In genomic region chr3:114878119-114878839, GRCh38 we compare ENCODE assay signal across 12 cellular contexts.
DNase-seq lines count a peak whose midpoint lies in the region; ATAC-seq and TF ChIP-seq lines count a peak whose summit lies in the region.
"Had no signal": no experiment of that assay in that cellular context is flagged by ENCODE, and none has a peak within 500 bp of the region (broad histone marks: within the 10 kb centered on the region; RNA-seq: fewer than 3 reads in every experiment).

No MANE protein-coding gene starts in this region.

- peak; percentile 27 for DNase-seq in Caki2 (ENCODE audit: low read depth)
- DNase-seq in HS-27A (ENCODE audit: low read depth): peak; percentile 19
- peak; percentile 72 for DNase-seq in iris pigment epithelial cell (ENCODE audit: low read depth)
- DNase-seq in T-helper 2 cell: no peak
- no peak for DNase-seq in Calu3
- DNase-seq in cerebellar nuclear complex (lab: John Stamatoyannopoulos, UW): no peak
- DNase-seq: activated T-cell treated with anti-CD3 and anti-CD28 coated beads, Interleukin-2, amount 50 U/mL, for 24 hours; Caco-2; stimulated activated CD8-positive, alpha-beta memory T cell treated with anti-CD3 and anti-CD28 coated beads, Interleukin-4, amount 100 ng/mL, for 48 hours had no signal

- CTCF ChIA-PET in Calu3 (lab: Charles Lee): interaction anchor here (0.6 kb wide), 1 partner anchor 1088 kb away, joined by 4 read pairs; no protein-coding TSS in a partner anchor

- BruUV-seq in Calu3 (replicated peaks; lab: Mats Ljungman, UMichigan): no TSS peak

- H3K27ac Mint-ChIP-seq in activated T-helper 17 cell treated with anti-CD3 and anti-CD28 coated beads, Interleukin-2, amount 50 U/mL, for 72 hours: no peak overlapping the region
- H3K27ac Mint-ChIP-seq in Calu3 (ENCODE audit: unreplicated experiment): no peak overlapping the region
- H3K27ac Mint-ChIP-seq: activated T-cell treated with anti-CD3 and anti-CD28 coated beads, Interleukin-2, amount 50 U/mL, for 24 hours had no signal

- peak; percentile 70 for ATAC-seq in activated T-helper 17 cell treated with anti-CD3 and anti-CD28 coated beads, Interleukin-2, amount 50 U/mL, for 72 hours (replicated peaks)
- ATAC-seq in HG03097 (IDR thresholded peaks at IDR 0.05; ENCODE audit: low FRiP score, unreplicated experiment): no peak
- ATAC-seq: K562 had no signal

- no peaks in the 10 kb centered on the region for H3K27me3 Mint-ChIP-seq in activated T-helper 17 cell treated with anti-CD3 and anti-CD28 coated beads, Interleukin-2, amount 50 U/mL, for 72 hours
- H3K27me3 Mint-ChIP-seq in Calu3 (ENCODE audit: unreplicated experiment): no peaks in the 10 kb centered on the region
- H3K27me3 Mint-ChIP-seq: activated T-cell treated with anti-CD3 and anti-CD28 coated beads, Interleukin-2, amount 50 U/mL, for 24 hours had no signal

- in situ Hi-C loops in Caki2 (cut with HindIII; ENCODE audit: low pct_unique_long_range_greater_than_20kb, low sequenced_read_pairs): no loop called here

- no peaks in the 10 kb centered on the region for H3K4me1 Mint-ChIP-seq in activated T-helper 17 cell treated with anti-CD3 and anti-CD28 coated beads, Interleukin-2, amount 50 U/mL, for 72 hours
- H3K4me1 Mint-ChIP-seq in Calu3 (ENCODE audit: low read depth, unreplicated experiment): no peaks in the 10 kb centered on the region

- H3K36me3 Mint-ChIP-seq in activated T-helper 17 cell treated with anti-CD3 and anti-CD28 coated beads, Interleukin-2, amount 50 U/mL, for 72 hours (ENCODE audit: low read depth): no peaks in the 10 kb centered on the region
- H3K36me3 Mint-ChIP-seq in Calu3 (ENCODE audit: insufficient read depth, unreplicated experiment): no peaks in the 10 kb centered on the region

- no peaks in the 10 kb centered on the region for H3K9me3 Mint-ChIP-seq in activated T-helper 17 cell treated with anti-CD3 and anti-CD28 coated beads, Interleukin-2, amount 50 U/mL, for 72 hours
- H3K9me3 Mint-ChIP-seq in Calu3 (ENCODE audit: low read depth, unreplicated experiment): no peaks in the 10 kb centered on the region
- H3K9me3 Mint-ChIP-seq: activated T-cell treated with anti-CD3 and anti-CD28 coated beads, Interleukin-2, amount 50 U/mL, for 24 hours had no signal

- no peak overlapping the region for H3K4me3 Mint-ChIP-seq in activated T-helper 17 cell treated with anti-CD3 and anti-CD28 coated beads, Interleukin-2, amount 50 U/mL, for 72 hours
- no peak overlapping the region for H3K4me3 Mint-ChIP-seq in Calu3 (ENCODE audit: low read depth, unreplicated experiment)
- H3K4me3 Mint-ChIP-seq: activated T-cell treated with anti-CD3 and anti-CD28 coated beads, Interleukin-2, amount 50 U/mL, for 24 hours had no signal

- intact Hi-C loops in Calu3 (cut with micrococcal nuclease; ENCODE audit: unreplicated experiment): no loop called here

- TF ChIP-seq CTCF in Calu3 (IDR thresholded peaks at IDR 0.05; ENCODE audit: unreplicated experiment): no peak

Comparison
In these comparisons a context has a peak if more than half of its experiments do, and no peak if none do; other contexts are left out.
1. DNase-seq: peak in Caki2 (single experiment), HS-27A (single experiment) and iris pigment epithelial cell (single experiment); none in T-helper 2 cell (0 of 5), Calu3 (single experiment) and cerebellar nuclear complex (0 of 2).